19 cellular contexts compared by ENCODE assay signal in genomic region chr7:22791204-22792158, GRCh38. TPM values are rescaled to one million over a fixed set of nuclear protein-coding genes. Genes with fewer than 3 reads are reported as not detected.
A peak's percentile ranks its signal among the peaks of the same experiment; 100 is the strongest.
DNase-seq lines count a peak whose midpoint lies in the region; ATAC-seq, FAIRE-seq and TF ChIP-seq lines count a peak whose summit lies in the region.
"Had no signal": no experiment of that assay in that cellular context is flagged by ENCODE, and none has a peak within 500 bp of the region (broad histone marks: within the 10 kb centered on the region; RNA-seq: fewer than 3 reads in every experiment).

No MANE protein-coding gene starts in this region.

- no peak overlapping the region for H3K9ac ChIP-seq in HCT116 (ENCODE audit: low read length)

- TF ChIP-seq RAD21 in A549 (conservative IDR thresholded peaks at IDR 0.05 in 1 of 2, IDR thresholded peaks at IDR 0.05 in 1 of 2), result no peak
- no peak for TF ChIP-seq RAD21 in HCT116 (IDR thresholded peaks at IDR 0.05; ENCODE audit: low read depth)

- H3K27me3 ChIP-seq in HCT116 (ENCODE audit: insufficient read depth, low read length), result no peaks in the 10 kb centered on the region
- H3K27me3 ChIP-seq: SJCRH30, thyroid gland had no signal

- DNase-seq in A549 (ENCODE audit: low read depth in 1 of 2, low spot score in 1 of 2) (peak; percentile 15 to 45), HCT116 (ENCODE audit: low read depth, low spot score) (no peak), fibroblast of villous mesenchyme (ENCODE audit: low read depth) (peak; percentile 46), iPS-NIHi11 (ENCODE audit: low spot score) (no peak), anterior cingulate cortex (lab: John Stamatoyannopoulos, UW) (no peak)
- DNase-seq in natural killer cell treated with Interleukin-12 subunit alpha and Interleukin-12 subunit beta and Interleukin-15 and Interleukin-18, amount 100 ng/mL, for 72 hours (ENCODE audit: low spot score), result no peak
- DNase-seq: activated CD4-positive, alpha-beta T cell treated with anti-CD3 and anti-CD28 coated beads, Interleukin-2, amount 50 U/mL, for 48 hours; activated naive CD8-positive, alpha-beta T cell treated with anti-CD3 and anti-CD28 coated beads for 36 hours; activated T-cell treated with anti-CD3 and anti-CD28 coated beads, Interleukin-2, amount 50 U/mL, for 48 hours; glutamatergic neuron; NCI-H1417; stimulated activated CD4-positive, alpha-beta T cell treated with anti-CD3 and anti-CD28 coated beads, Interleukin-4, amount 100 ng/mL, for 4 hours; thyroid gland had no signal

- H3K27me3 Mint-ChIP-seq in natural killer cell treated with Interleukin-12 subunit alpha and Interleukin-12 subunit beta and Interleukin-15 and Interleukin-18, amount 100 ng/mL, for 72 hours, result peaks cover 6 to 13% of the 10 kb centered on the region in 2 donors
- H3K27me3 Mint-ChIP-seq: activated naive CD8-positive, alpha-beta T cell treated with anti-CD3 and anti-CD28 coated beads for 36 hours had no signal

- TF ChIP-seq EP300 in A549 (IDR thresholded peaks at IDR 0.05), result peak in 1 of 2 experiments; percentile 25; a peak in 1 of 5 replicates

- no peaks in the 10 kb centered on the region for H3K36me3 ChIP-seq in HCT116 (ENCODE audit: control insufficient read depth in 1 of 2, insufficient read depth in 2 of 2, low read length in 2 of 2)
- H3K36me3 ChIP-seq: HAP-1, SJCRH30, thyroid gland had no signal

- RAD21 ChIA-PET in HCT116 (lab: Charles Lee; ENCODE audit: low non-redundant PET in 1 of 2, low total read pairs in 2 of 2, uncharacterized antibody in 2 of 2, unreplicated experiment in 2 of 2), result no interaction called here

- FAIRE-seq in A549 (lab: Jason Lieb, UNC), result no peak
- FAIRE-seq: GM12892, keratinocyte had no signal

- no peaks in the 10 kb centered on the region for H3K9me3 Mint-ChIP-seq in natural killer cell treated with Interleukin-12 subunit alpha and Interleukin-12 subunit beta and Interleukin-15 and Interleukin-18, amount 100 ng/mL, for 72 hours
- H3K9me3 Mint-ChIP-seq: activated naive CD8-positive, alpha-beta T cell treated with anti-CD3 and anti-CD28 coated beads for 36 hours had no signal

- POLR2A ChIA-PET in A549 (lab: Yijun Ruan, JAX), result interaction anchor here (0.7 kb wide), 1 partner anchor 58 kb away, joined by 3 read pairs; no protein-coding TSS in a partner anchor
- POLR2A ChIA-PET in HCT116 (lab: Charles Lee), result no interaction called here

- no TSS peak for BruUV-seq in HCT116 (replicated peaks; lab: Mats Ljungman, UMichigan)

- H3K27ac ChIP-seq in A549 (peak overlapping the region; percentile 59 to 77; a peak in 5 of 6 replicates), HCT116 (ENCODE audit: low read depth, low read length) (no peak overlapping the region)
- H3K27ac ChIP-seq: SJCRH30, thyroid gland had no signal

- ATAC-seq in A549 (peak; percentile 76 to 87; a peak in 5 of 6 replicates), HCT116 (peak; percentile 40; the same call in 1 of the 2 replicates), SK-N-SH treated with all-trans-retinoic acid at 6 μM for 48 hours (peak; percentile 76), HG03460 (IDR thresholded peaks at IDR 0.05; ENCODE audit: unreplicated experiment) (no peak)
- ATAC-seq in natural killer cell treated with Interleukin-12 subunit alpha and Interleukin-12 subunit beta and Interleukin-15 and Interleukin-18, amount 100 ng/mL, for 72 hours, result no peak

- H3K4me1 Mint-ChIP-seq in natural killer cell treated with Interleukin-12 subunit alpha and Interleukin-12 subunit beta and Interleukin-15 and Interleukin-18, amount 100 ng/mL, for 72 hours (ENCODE audit: low read depth in 2 of 2), result no peaks in the 10 kb centered on the region
- H3K4me1 Mint-ChIP-seq: activated naive CD8-positive, alpha-beta T cell treated with anti-CD3 and anti-CD28 coated beads for 36 hours had no signal

- no peak for TF ChIP-seq POLR2A in A549 (IDR thresholded peaks at IDR 0.05; ENCODE audit: low read length)
- TF ChIP-seq POLR2A in HCT116 (IDR thresholded peaks at IDR 0.05; ENCODE audit: borderline replicate concordance, extremely low read depth, insufficient read depth, insufficient read length), result no peak

- intact Hi-C loops in HCT116 (cut with micrococcal nuclease), result no loop called here

- peaks cover 13% of the 10 kb centered on the region for H3K4me1 ChIP-seq in A549
- peaks cover 3 to 10% of the 10 kb centered on the region in 2 experiments; a peak in 2 of 4 replicates for H3K4me1 ChIP-seq in HCT116 (ENCODE audit: control insufficient read depth in 1 of 2, insufficient read depth in 2 of 2, low read length in 2 of 2)
- H3K4me1 ChIP-seq: HAP-1, thyroid gland had no signal

- H3K4me3 Mint-ChIP-seq in natural killer cell treated with Interleukin-12 subunit alpha and Interleukin-12 subunit beta and Interleukin-15 and Interleukin-18, amount 100 ng/mL, for 72 hours, result no peak overlapping the region
- H3K4me3 Mint-ChIP-seq: activated naive CD8-positive, alpha-beta T cell treated with anti-CD3 and anti-CD28 coated beads for 36 hours had no signal

- H3K4me2 ChIP-seq in A549, result peak overlapping the region; percentile 62
- peak overlapping the region; percentile 37 for H3K4me2 ChIP-seq in HCT116 (ENCODE audit: low read length)

- CTCF ChIA-PET in A549 (lab: Yijun Ruan, JAX) (interaction anchor here (0.6 to 1.2 kb wide), 2 partner anchors 8 to 13 kb away, joined by 3 read pairs; no protein-coding TSS in a partner anchor), HCT116 (lab: Charles Lee) (interaction anchor here (1.6 to 2.3 kb wide), 2 partner anchors 9 to 13 kb away, joined by 4 to 10 read pairs; no protein-coding TSS in a partner anchor)

- no peak overlapping the region for H3K4me3 ChIP-seq in A549
- no peak overlapping the region for H3K4me3 ChIP-seq in HCT116 (replicated peaks in 1 of 2; ENCODE audit: low read depth in 1 of 2, low read length in 2 of 2)
- H3K4me3 ChIP-seq in fibroblast of villous mesenchyme (ENCODE audit: low read depth, low read length), result no peak overlapping the region
- H3K4me3 ChIP-seq: HAP-1, SJCRH30, thyroid gland had no signal

- no peak for TF ChIP-seq CTCF in A549 (IDR thresholded peaks at IDR 0.05)
- no peak for TF ChIP-seq CTCF in HCT116 (IDR thresholded peaks at IDR 0.05 in 2 of 3, conservative IDR thresholded peaks at IDR 0.05 in 1 of 3; ENCODE audit: borderline replicate concordance in 1 of 3, insufficient read depth in 1 of 3, low read depth in 2 of 3, low read length in 2 of 3)
- no peak for TF ChIP-seq CTCF in fibroblast of villous mesenchyme (IDR thresholded peaks at IDR 0.05; ENCODE audit: insufficient read depth, low read depth, low read length)

- peak overlapping the region; percentile 51 for H2AFZ ChIP-seq in HCT116 (ENCODE audit: low read depth, low read length, poor library complexity, severe bottlenecking)

- 11% methylated on average over 4 of the region's 4 CpGs for whole genome bisulfite sequencing in A549 (ENCODE audit: missing lambda C conversion rate)

- H3K9me3 ChIP-seq in A549 (no peaks in the 10 kb centered on the region), HCT116 (ENCODE audit: control insufficient read depth in 1 of 2, insufficient read depth in 1 of 2, low read depth in 1 of 2, low read length in 2 of 2) (no peaks in the 10 kb centered on the region)
- H3K9me3 ChIP-seq: HAP-1, SJCRH30, thyroid gland had no signal

- H3K79me2 ChIP-seq in HCT116 (ENCODE audit: insufficient read depth, low read length), result no peaks in the 10 kb centered on the region

- no peaks in the 10 kb centered on the region for H3K9me2 ChIP-seq in HCT116 (ENCODE audit: insufficient read depth)

- no peak overlapping the region for H3K27ac Mint-ChIP-seq in natural killer cell treated with Interleukin-12 subunit alpha and Interleukin-12 subunit beta and Interleukin-15 and Interleukin-18, amount 100 ng/mL, for 72 hours
- H3K27ac Mint-ChIP-seq: activated naive CD8-positive, alpha-beta T cell treated with anti-CD3 and anti-CD28 coated beads for 36 hours had no signal

- no peaks in the 10 kb centered on the region for H4K20me1 ChIP-seq in HCT116 (ENCODE audit: insufficient read depth)

- no peaks in the 10 kb centered on the region for H3K36me3 Mint-ChIP-seq in natural killer cell treated with Interleukin-12 subunit alpha and Interleukin-12 subunit beta and Interleukin-15 and Interleukin-18, amount 100 ng/mL, for 72 hours
- H3K36me3 Mint-ChIP-seq: activated naive CD8-positive, alpha-beta T cell treated with anti-CD3 and anti-CD28 coated beads for 36 hours had no signal

TF ChIP-seq in A549, 52 proteins besides CTCF, POLR2A, EP300 and RAD21 (continues in another document):
- TF ChIP-seq RCOR1 (IDR thresholded peaks at IDR 0.05; ENCODE audit: low read depth, low read length) (no peak), EHMT2 (IDR thresholded peaks at IDR 0.05; ENCODE audit: low read depth) (no peak), HDAC2 (IDR thresholded peaks at IDR 0.05) (no peak), FOSL2 (IDR thresholded peaks at IDR 0.05) (no peak), FOSL2 (CRISPR knock-in tag; IDR thresholded peaks at IDR 0.05) (peak; percentile 43; the same call in 1 of the 2 replicates), KDM5A (IDR thresholded peaks at IDR 0.05) (no peak)

TF ChIP-seq in HCT116, 20 proteins besides CTCF, POLR2A, EP300 and RAD21 (continues in another document):
- TF ChIP-seq CBX3 (IDR thresholded peaks at IDR 0.05; ENCODE audit: low read depth) (no peak), CEBPB (IDR thresholded peaks at IDR 0.05; ENCODE audit: low read depth) (no peak), TCF7L2 (IDR thresholded peaks at IDR 0.05; ENCODE audit: borderline replicate concordance, extremely low read depth, insufficient read depth, insufficient read length) (no peak)

TF ChIP-seq in SK-N-SH treated with all-trans-retinoic acid at 6 μM for 48 hours, 23 proteins besides CTCF, POLR2A, EP300 and RAD21:
- TF ChIP-seq ARNTL (CRISPR knock-in tag; IDR thresholded peaks at IDR 0.05; ENCODE audit: borderline replicate concordance, low read depth) (no peak), ZNF70 (CRISPR knock-in tag; IDR thresholded peaks at IDR 0.05) (no peak)

RNA-seq across cellular contexts. Expression of gene TOMM7, which starts 31.2 kb away (rescaled TPM):
- polyA plus RNA-seq in A549 (2011; rRNA removed) (575 and 685 TPM in 2 replicates), A549 (2017; fragmentation: RNase III; extraction: RNeasy Plus Mini Kit Qiagen cat#74134 plus additional on column Dnase treatment) (477 to 546 TPM (median 526 TPM) in 3 replicates)
- polyA plus RNA-seq in A549 (2012; cell fraction: cytosol; rRNA removed), result 270 and 335 TPM in 2 replicates
- polyA plus RNA-seq in A549 (2012; cell fraction: nucleus; rRNA removed), result 54.9 and 94.0 TPM in 2 replicates
- polyA minus RNA-seq in A549 (2011; rRNA and poly(A)+ RNA removed), result 134 and 180 TPM in 2 replicates
- total RNA-seq in HCT116 (2021; ENCODE audit: unreplicated experiment) (325 TPM), fibroblast of villous mesenchyme (135 and 149 TPM in 2 replicates)
- polyA plus RNA-seq in HCT116 (2012), result 640 and 848 TPM in 2 replicates
- 100 to 1,000 TPM; 136 to 203 TPM for total RNA-seq in natural killer cell treated with Interleukin-12 subunit alpha and Interleukin-12 subunit beta and Interleukin-15 and Interleukin-18, amount 100 ng/mL, for 72 hours

Comparison
In these comparisons a context has a peak if more than half of its experiments do, and no peak if none do; other contexts are left out.
1. ATAC-seq: peak in A549 (2 of 2), HCT116 (single experiment) and SK-N-SH treated with all-trans-retinoic acid at 6 μM for 48 hours (single experiment); none in natural killer cell treated with Interleukin-12 subunit alpha and Interleukin-12 subunit beta and Interleukin-15 and Interleukin-18, amount 100 ng/mL, for 72 hours (0 of 2) and HG03460 (single experiment).
2. DNase-seq: peak in A549 (2 of 2) and fibroblast of villous mesenchyme (single experiment); none in HCT116 (single experiment), natural killer cell treated with Interleukin-12 subunit alpha and Interleukin-12 subunit beta and Interleukin-15 and Interleukin-18, amount 100 ng/mL, for 72 hours (single experiment), iPS-NIHi11 (single experiment) and anterior cingulate cortex (0 of 58).